Comparison of ENCODE assay signal across 18 cellular contexts in the genomic region with DNA sequence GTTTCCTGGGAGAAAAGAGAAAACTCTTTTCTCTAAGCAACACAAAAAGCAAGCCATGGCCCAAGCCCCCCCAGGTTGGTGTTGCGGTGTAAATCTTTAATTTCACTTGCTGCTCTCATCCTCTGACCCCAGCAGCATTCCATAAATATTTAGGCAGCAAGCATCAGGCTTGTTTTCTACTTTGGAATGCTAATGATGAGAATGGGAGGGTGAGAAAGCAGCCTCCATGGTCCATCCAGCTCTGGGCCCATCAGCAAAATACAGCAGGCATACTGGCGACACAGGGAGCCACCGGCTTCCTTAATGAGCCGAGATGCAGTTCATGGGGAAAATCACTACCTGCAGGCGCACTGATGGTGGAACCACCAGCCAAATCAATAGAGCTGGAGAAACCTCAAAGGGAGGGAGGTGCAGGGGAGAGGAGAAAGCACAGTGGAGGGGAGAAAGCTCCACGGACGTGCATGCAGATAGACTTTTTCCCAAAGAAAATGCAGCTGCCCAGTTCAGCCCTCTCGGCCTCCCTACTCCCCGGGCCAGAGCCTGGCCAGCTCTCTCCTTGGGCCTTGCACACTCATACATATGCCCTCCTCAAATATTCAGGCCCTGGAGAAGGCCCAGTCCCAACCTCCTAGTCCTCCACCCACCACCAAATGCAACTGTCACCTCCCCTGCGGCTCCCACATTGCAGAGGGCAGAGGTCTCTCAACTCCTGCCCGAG.
DNase-seq lines count a peak whose midpoint lies in the region; ATAC-seq and TF ChIP-seq lines count a peak whose summit lies in the region.
"Had no signal": no experiment of that assay in that cellular context is flagged by ENCODE, and none has a peak within 500 bp of the region (broad histone marks: within the 10 kb centered on the region; RNA-seq: fewer than 3 reads in every experiment).

No MANE protein-coding gene starts in this region.

- H3K4me3 Mint-ChIP-seq in GM23338 (peak overlapping the region; percentile 18; the same call in 1 of the 3 replicates), Caco-2 (ENCODE audit: unreplicated experiment) (no peak overlapping the region)

- POLR2A ChIA-PET in Caco-2 (lab: Charles Lee), result no interaction called here

- H3K4me3 ChIP-seq in GM23338 (no peak overlapping the region), ectodermal cell (ENCODE audit: insufficient read depth, low read depth, low read length) (peak overlapping the region; percentile 8), aorta (ENCODE audit: low read length in 2 of 2) (no peak overlapping the region), Caco-2 (ENCODE audit: low read depth, low read length) (no peak overlapping the region)
- H3K4me3 ChIP-seq: BLaER1, GM12878, HAP-1, K562, SJSA1 had no signal

- TF ChIP-seq CTCF in GM23338 (conservative IDR thresholded peaks at IDR 0.05; ENCODE audit: low read depth in 2 of 2), result no peak
- TF ChIP-seq CTCF in Caco-2 (IDR thresholded peaks at IDR 0.05; ENCODE audit: insufficient read depth in 1 of 2, low read depth in 1 of 2, low read length in 1 of 2, severe bottlenecking in 1 of 2, unreplicated experiment in 1 of 2), result no peak

- 71 to 76% methylated on average over 11 of the region's 11 CpGs for WGBS in ectodermal cell, 2 experiments
- WGBS in aorta, 2 donors, result 79% methylated on average over 11 of the region's 11 CpGs

- H3K9me2 ChIP-seq in GM23338 (ENCODE audit: insufficient read depth), result 0 out of 2 replicates have a peak, but pooled peaks cover 4% of the 10 kb centered on the region

- H3K27me3 Mint-ChIP-seq in GM23338 (ENCODE audit: insufficient read depth, low read depth, poor library complexity) (peaks cover 11% of the 10 kb centered on the region), Caco-2 (ENCODE audit: insufficient read depth, unreplicated experiment) (peaks cover 8% of the 10 kb centered on the region)

- no peak overlapping the region for H3K27ac ChIP-seq in GM23338 (ENCODE audit: low read depth)
- H3K27ac ChIP-seq in ectodermal cell (ENCODE audit: insufficient read depth, low read depth, low read length, poor library complexity, severe bottlenecking), result peak overlapping the region; percentile 60
- no peak overlapping the region for H3K27ac ChIP-seq in aorta (ENCODE audit: low read depth in 1 of 2, low read length in 2 of 2)
- no peak overlapping the region for H3K27ac ChIP-seq in caudate nucleus (ENCODE audit: low read depth, low read length)
- H3K27ac ChIP-seq: BLaER1, RWPE1, SJSA1 had no signal

- H3K27ac Mint-ChIP-seq in GM23338, result peak overlapping the region; percentile 79; the same call in 1 of the 2 replicates
- H3K27ac Mint-ChIP-seq in Caco-2 (ENCODE audit: unreplicated experiment), result no peak overlapping the region

- H3K4me2 ChIP-seq in GM23338, result peak overlapping the region; percentile 33
- H3K4me2 ChIP-seq: BLaER1 had no signal

- no peaks in the 10 kb centered on the region for H3K79me2 ChIP-seq in GM23338 (replicated peaks; ENCODE audit: insufficient read depth)

- no peaks in the 10 kb centered on the region for H3F3A ChIP-seq in GM23338 (replicated peaks; ENCODE audit: low read depth)

- peak; percentile 67 for ATAC-seq in GM23338
- no peak for ATAC-seq in aorta (ENCODE audit: low FRiP score)
- ATAC-seq: GM12878, K562 had no signal

- H2AFZ ChIP-seq in GM23338, result peak overlapping the region; percentile 61

- H3K36me3 ChIP-seq in GM23338 (ENCODE audit: insufficient read depth), result no peaks in the 10 kb centered on the region; the same call in 1 of the 2 replicates
- no peaks in the 10 kb centered on the region for H3K36me3 ChIP-seq in ectodermal cell (ENCODE audit: control insufficient read depth, insufficient read depth, low read length)
- no peaks in the 10 kb centered on the region for H3K36me3 ChIP-seq in aorta (ENCODE audit: control insufficient read depth in 1 of 2, insufficient read depth in 2 of 2, low read length in 1 of 2)
- H3K36me3 ChIP-seq in Caco-2 (ENCODE audit: control insufficient read depth, insufficient read depth, low read length), result no peaks in the 10 kb centered on the region
- H3K36me3 ChIP-seq: BLaER1, HAP-1, SJSA1 had no signal

- CTCF ChIA-PET in Caco-2 (lab: Charles Lee), result no interaction called here

- DNase-seq in GM23338 (ENCODE audit: low spot score), result peak; percentile 58
- DNase-seq in left kidney (ENCODE audit: low read depth, low spot score), result peak; percentile 30
- DNase-seq in aorta, result peak; percentile 17 to 65
- no peak for DNase-seq in Caco-2
- DNase-seq in caudate nucleus (lab: John Stamatoyannopoulos, UW), result no peak
- DNase-seq in stimulated activated CD4-positive, alpha-beta T cell treated with anti-CD3 and anti-CD28 coated beads, Interleukin-4, amount 100 ng/mL, for 4 hours, result no peak
- DNase-seq: NCI-H1048, NCI-H146, NCI-H2081 treated with DMSO at 0.1 percent for 48 hours, NCI-H226, NCI-H526 treated with DMSO at 0.1 percent for 48 hours had no signal

- H3K4me1 ChIP-seq in GM23338 (ENCODE audit: insufficient read depth) (peaks cover 31% of the 10 kb centered on the region), ectodermal cell (ENCODE audit: control insufficient read depth, insufficient read depth, low read length) (peaks cover 33% of the 10 kb centered on the region), aorta (ENCODE audit: control insufficient read depth in 1 of 2, insufficient read depth in 2 of 2, low read length in 2 of 2) (no peaks in the 10 kb centered on the region), Caco-2 (no peaks in the 10 kb centered on the region)
- H3K4me1 ChIP-seq: BLaER1, SJSA1 had no signal

- H3K9me3 Mint-ChIP-seq in GM23338 (peaks cover 39% of the 10 kb centered on the region), Caco-2 (ENCODE audit: unreplicated experiment) (peaks cover 21% of the 10 kb centered on the region)

- H3K27me3 ChIP-seq in GM23338 (ENCODE audit: insufficient read depth) (no peaks in the 10 kb centered on the region), ectodermal cell (ENCODE audit: control insufficient read depth, insufficient read depth, low read length, poor library complexity, severe bottlenecking) (no peaks in the 10 kb centered on the region), aorta (ENCODE audit: control insufficient read depth in 1 of 2, insufficient read depth in 2 of 2, low read length in 1 of 2) (no peaks in the 10 kb centered on the region), Caco-2 (replicated peaks; ENCODE audit: control insufficient read depth, insufficient read depth, low read length) (no peaks in the 10 kb centered on the region)
- H3K27me3 ChIP-seq: BLaER1, SJSA1 had no signal

- H3K36me3 Mint-ChIP-seq in GM23338 (ENCODE audit: low read depth) (peaks cover 25% of the 10 kb centered on the region), Caco-2 (ENCODE audit: insufficient read depth, unreplicated experiment) (no peaks in the 10 kb centered on the region)

- BruUV-seq in Caco-2 (replicated peaks; lab: Mats Ljungman, UMichigan), result no TSS peak

- intact Hi-C loops in aorta (cut with DNase I), result no loop called here
- intact Hi-C loops in Caco-2 (cut with micrococcal nuclease; ENCODE audit: unreplicated experiment), result no loop called here

- H3K9me3 ChIP-seq in ectodermal cell (ENCODE audit: control insufficient read depth, low read length) (no peaks in the 10 kb centered on the region), aorta (ENCODE audit: control insufficient read depth, low read length) (no peaks in the 10 kb centered on the region), Caco-2 (0 out of 2 replicates have a peak, but pooled peaks cover 4% of the 10 kb centered on the region)
- H3K9me3 ChIP-seq: SJSA1 had no signal

- peaks cover 33% of the 10 kb centered on the region for H3K4me1 Mint-ChIP-seq in GM23338
- H3K4me1 Mint-ChIP-seq in Caco-2 (ENCODE audit: low read depth, unreplicated experiment), result no peaks in the 10 kb centered on the region

- no peaks in the 10 kb centered on the region for H4K20me1 ChIP-seq in GM23338 (replicated peaks; ENCODE audit: insufficient read depth)
- H4K20me1 ChIP-seq: BLaER1 had no signal

TF ChIP-seq in GM23338, 12 proteins besides CTCF, POLR2A, EP300 and RAD21 (continues in another document):
- TF ChIP-seq EZH2phosphoT487 (IDR thresholded peaks at IDR 0.05; ENCODE audit: unreplicated experiment) (no peak), NANOG (IDR thresholded peaks at IDR 0.05; ENCODE audit: borderline replicate concordance) (no peak), JUNB (IDR thresholded peaks at IDR 0.05; ENCODE audit: unreplicated experiment) (no peak), CREB1 (CRISPR knock-in tag; IDR thresholded peaks at IDR 0.05; ENCODE audit: low read depth) (no peak), STAT1 (IDR thresholded peaks at IDR 0.05; ENCODE audit: unreplicated experiment) (no peak), ETS1 (IDR thresholded peaks at IDR 0.05) (no peak)

Comparison
In these comparisons a context has a peak if more than half of its experiments do, and no peak if none do; other contexts are left out.
1. DNase-seq: peak in GM23338 (single experiment), left kidney (single experiment) and aorta (2 of 2); none in Caco-2 (0 of 2), caudate nucleus (0 of 61) and stimulated activated CD4-positive, alpha-beta T cell treated with anti-CD3 and anti-CD28 coated beads, Interleukin-4, amount 100 ng/mL, for 4 hours (0 of 2).